17 cellular contexts compared by ENCODE assay signal in the genomic region with DNA sequence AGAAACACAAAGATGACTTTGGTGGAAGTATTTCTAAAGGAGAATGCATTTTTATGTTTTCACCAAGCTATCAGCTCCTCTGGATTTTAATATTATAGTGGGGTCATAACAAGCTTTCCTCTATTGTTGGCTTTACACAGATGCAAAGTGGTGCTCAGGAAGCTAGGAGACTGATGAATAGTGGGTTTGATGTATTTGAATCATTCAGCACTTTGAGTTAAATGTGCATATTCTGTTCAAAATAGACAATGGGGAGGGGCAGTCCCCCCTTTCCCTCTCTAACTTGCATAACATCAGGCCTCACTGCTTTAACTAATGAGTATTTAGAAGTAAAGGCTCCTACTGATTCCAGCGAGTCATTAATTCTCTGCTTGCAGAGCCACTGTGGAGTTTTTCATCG.
"Had no signal": no experiment of that assay in that cellular context is flagged by ENCODE, and none has a peak within 500 bp of the region (broad histone marks: within the 10 kb centered on the region; RNA-seq: fewer than 3 reads in every experiment).

No MANE protein-coding gene starts in this region.

- H3K4me3 ChIP-seq: lung, ovary had no signal

- H3K36me3 Mint-ChIP-seq: naive B cell had no signal

- DNase-seq: erythroblast; foreskin keratinocyte; left colon; left ventricle myocardium superior; mesenchymal stem cell; naive B cell; nucleus accumbens; ovary; right cardiac atrium; small intestine; stimulated activated CD4-positive, alpha-beta T cell treated with anti-CD3 and anti-CD28 coated beads, Interleukin-12 subunit alpha, Interleukin-12 subunit beta, amount 100 ng/mL, for 4 hours; stimulated activated naive CD4-positive, alpha-beta T cell; trophoblast cell had no signal

- H3K4me1 ChIP-seq: foreskin keratinocyte had no signal

- H3K4me1 Mint-ChIP-seq: naive B cell, nephron had no signal

- H3K27ac ChIP-seq: foreskin keratinocyte, ovary had no signal

- H3K9me3 ChIP-seq: ovary had no signal

- H3K27ac Mint-ChIP-seq: naive B cell, nephron had no signal

- H3K4me3 Mint-ChIP-seq: naive B cell, nephron had no signal

- FAIRE-seq: endothelial cell of umbilical vein, small intestine, urothelium cell line had no signal

- H3K36me3 ChIP-seq: ovary had no signal

- H3K9me3 Mint-ChIP-seq: nephron had no signal

- ATAC-seq: foreskin keratinocyte, left colon, left ventricle myocardium superior, right cardiac atrium had no signal

- H3K27me3 ChIP-seq: foreskin keratinocyte, ovary had no signal
